ENCODE assay signal across 24 cellular contexts in the genomic region with DNA sequence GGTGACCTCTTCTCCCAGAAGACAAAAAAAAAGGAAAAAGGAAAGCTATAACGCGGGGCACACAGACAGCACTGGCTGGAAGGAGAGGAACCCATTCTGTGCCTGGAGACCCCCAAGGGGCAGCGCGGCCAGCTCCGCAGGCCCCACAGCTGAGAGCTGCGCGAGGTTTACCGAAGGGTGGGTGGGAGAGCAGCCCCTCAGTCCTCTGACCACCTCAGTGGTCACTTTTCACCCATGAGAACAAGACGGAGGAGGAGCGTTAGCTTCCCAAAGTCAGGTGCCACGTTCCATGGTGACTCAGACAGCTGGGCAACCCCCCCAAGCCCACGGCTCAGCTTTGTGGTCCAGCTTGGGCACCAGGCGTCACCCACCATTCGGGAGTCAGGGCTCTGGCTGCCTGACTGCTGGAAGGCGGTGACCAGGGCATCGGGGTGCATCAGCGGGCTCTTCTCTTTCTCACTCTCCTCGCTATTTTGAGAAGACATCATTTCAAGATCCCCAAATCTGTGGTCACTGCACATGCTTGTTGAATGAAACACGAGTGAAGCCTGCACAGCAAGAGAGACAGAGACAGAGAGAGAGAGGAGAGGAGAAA.
"Had no signal": no experiment of that assay in that cellular context is flagged by ENCODE, and none has a peak within 500 bp of the region (broad histone marks: within the 10 kb centered on the region; RNA-seq: fewer than 3 reads in every experiment).

No MANE protein-coding gene starts in this region.

- H3K9me3 Mint-ChIP-seq: activated B cell treated with CpG ODN at 0.5 μM for 24 hours; activated CD4-positive, alpha-beta memory T cell treated with anti-CD3 and anti-CD28 coated beads for 36 hours; activated naive CD4-positive, alpha-beta T cell treated with anti-CD3 and anti-CD28 coated beads, Interleukin-2, amount 50 U/mL, for 72 hours; activated T-helper 17 cell treated with anti-CD3 and anti-CD28 coated beads, Interleukin-2, amount 50 U/mL, for 72 hours; brain; natural killer cell treated with Interleukin-12 subunit alpha and Interleukin-12 subunit beta and Interleukin-15 and Interleukin-18, amount 100 ng/mL, for 72 hours had no signal

- DNase-seq: activated B cell treated with CpG ODN at 0.5 μM for 24 hours; activated CD4-positive, alpha-beta memory T cell treated with anti-CD3 and anti-CD28 coated beads for 36 hours; activated CD4-positive, alpha-beta T cell treated with anti-CD3 and anti-CD28 coated beads for 4 hours; activated CD8-positive, alpha-beta memory T cell treated with anti-CD3 and anti-CD28 coated beads, Interleukin-2, amount 10 ng/mL, durations not matched to agents 7 days and 5 days; activated T-cell treated with anti-CD3 and anti-CD28 coated beads for 4 hours; aorta; caudate nucleus; effector CD8-positive, alpha-beta T cell; heart left ventricle; islet precursor cell; left cardiac atrium; midbrain; occipital lobe; stimulated activated CD4-positive, alpha-beta T cell treated with anti-CD3 and anti-CD28 coated beads, Interleukin-4, amount 100 ng/mL, for 24 hours; stimulated activated naive CD4-positive, alpha-beta T cell treated with Interleukin-2 at 50 U/mL for 16 hours; substantia nigra; T-helper 9 cell; tibial artery had no signal

- H3K4me1 ChIP-seq: esophagus muscularis mucosa, tibial artery had no signal

- H3K4me3 Mint-ChIP-seq: activated B cell treated with CpG ODN at 0.5 μM for 24 hours; activated CD4-positive, alpha-beta memory T cell treated with anti-CD3 and anti-CD28 coated beads for 36 hours; activated CD8-positive, alpha-beta memory T cell treated with anti-CD3 and anti-CD28 coated beads, Interleukin-2, amount 10 ng/mL, durations not matched to agents 7 days and 5 days; activated T-helper 17 cell treated with anti-CD3 and anti-CD28 coated beads, Interleukin-2, amount 50 U/mL, for 72 hours; brain; natural killer cell treated with Interleukin-12 subunit alpha and Interleukin-12 subunit beta and Interleukin-15 and Interleukin-18, amount 100 ng/mL, for 72 hours had no signal

- H3K27ac Mint-ChIP-seq: activated B cell treated with CpG ODN at 0.5 μM for 24 hours; activated CD4-positive, alpha-beta memory T cell treated with anti-CD3 and anti-CD28 coated beads for 36 hours; activated CD8-positive, alpha-beta memory T cell treated with anti-CD3 and anti-CD28 coated beads, Interleukin-2, amount 10 ng/mL, durations not matched to agents 7 days and 5 days; activated T-helper 17 cell treated with anti-CD3 and anti-CD28 coated beads, Interleukin-2, amount 50 U/mL, for 72 hours; natural killer cell treated with Interleukin-12 subunit alpha and Interleukin-12 subunit beta and Interleukin-15 and Interleukin-18, amount 100 ng/mL, for 72 hours; progenitor cell of endocrine pancreas had no signal

- H3K4me1 Mint-ChIP-seq: activated B cell treated with CpG ODN at 0.5 μM for 24 hours; activated CD8-positive, alpha-beta memory T cell treated with anti-CD3 and anti-CD28 coated beads, Interleukin-2, amount 10 ng/mL, durations not matched to agents 7 days and 5 days; activated T-helper 17 cell treated with anti-CD3 and anti-CD28 coated beads, Interleukin-2, amount 50 U/mL, for 72 hours; brain had no signal

- H3K27me3 Mint-ChIP-seq: activated CD4-positive, alpha-beta memory T cell treated with anti-CD3 and anti-CD28 coated beads for 36 hours; activated T-helper 17 cell treated with anti-CD3 and anti-CD28 coated beads, Interleukin-2, amount 50 U/mL, for 72 hours; brain; progenitor cell of endocrine pancreas had no signal

- H3K27ac ChIP-seq: esophagus muscularis mucosa, heart left ventricle, tibial artery had no signal

- H3K36me3 Mint-ChIP-seq: activated CD4-positive, alpha-beta memory T cell treated with anti-CD3 and anti-CD28 coated beads for 36 hours; activated CD8-positive, alpha-beta memory T cell treated with anti-CD3 and anti-CD28 coated beads, Interleukin-2, amount 10 ng/mL, durations not matched to agents 7 days and 5 days; activated naive CD4-positive, alpha-beta T cell treated with anti-CD3 and anti-CD28 coated beads, Interleukin-2, amount 50 U/mL, for 72 hours; natural killer cell treated with Interleukin-12 subunit alpha and Interleukin-12 subunit beta and Interleukin-15 and Interleukin-18, amount 100 ng/mL, for 72 hours had no signal

- H3K4me3 ChIP-seq: esophagus muscularis mucosa, heart left ventricle, tibial artery had no signal

- H3K9me3 ChIP-seq: esophagus muscularis mucosa, heart left ventricle, tibial artery had no signal

- H3K27me3 ChIP-seq: esophagus muscularis mucosa, heart left ventricle, tibial artery had no signal

- ATAC-seq: activated CD8-positive, alpha-beta memory T cell treated with anti-CD3 and anti-CD28 coated beads, Interleukin-2, amount 10 ng/mL, durations not matched to agents 7 days and 5 days; activated naive CD4-positive, alpha-beta T cell treated with anti-CD3 and anti-CD28 coated beads, Interleukin-2, amount 50 U/mL, for 72 hours; activated T-helper 17 cell treated with anti-CD3 and anti-CD28 coated beads, Interleukin-2, amount 50 U/mL, for 72 hours; heart left ventricle; left cardiac atrium; natural killer cell treated with Interleukin-12 subunit alpha and Interleukin-12 subunit beta and Interleukin-15 and Interleukin-18, amount 100 ng/mL, for 72 hours had no signal
